ENCODE assay signal across 8 cellular contexts in genomic region chr17:75877752-75878173, GRCh38. TPM values are rescaled to one million over a fixed set of nuclear protein-coding genes. Genes with fewer than 3 reads are reported as not detected.
DNase-seq lines count a peak whose midpoint lies in the region; ATAC-seq and TF ChIP-seq lines count a peak whose summit lies in the region.

No MANE protein-coding gene starts in this region.

- H3K27me3 ChIP-seq in endodermal cell (ENCODE audit: control insufficient read depth, insufficient read depth, low read length, poor library complexity, severe bottlenecking): peaks cover 39% of the 10 kb centered on the region

- H3K4me3 ChIP-seq in endodermal cell (ENCODE audit: low read length) (no peak overlapping the region), mucosa of descending colon (peak overlapping the region; percentile 51)

- H3K4me1 Mint-ChIP-seq in endodermal cell: peaks cover 10% of the 10 kb centered on the region

- no peaks in the 10 kb centered on the region for H3K9me3 Mint-ChIP-seq in endodermal cell

- no peak overlapping the region for H3K27ac ChIP-seq in endodermal cell (ENCODE audit: low read depth, low read length)

- H3K9me3 ChIP-seq in endodermal cell (ENCODE audit: control insufficient read depth, low read length) (no peaks in the 10 kb centered on the region), mucosa of descending colon (no peaks in the 10 kb centered on the region)

- 1 to 2% methylated on average over 30 to 56 of the region's 56 CpGs for WGBS in endodermal cell (ENCODE audit: insufficient coverage in 1 of 2, insufficient read length in 1 of 2), 2 experiments

- peak overlapping the region; percentile 52 for H3K4me3 Mint-ChIP-seq in endodermal cell

- no peaks in the 10 kb centered on the region for H3K36me3 Mint-ChIP-seq in endodermal cell (ENCODE audit: low read depth)

- peak; percentile 51 for ATAC-seq in HG02763 (IDR thresholded peaks at IDR 0.05; ENCODE audit: unreplicated experiment)
- ATAC-seq in mucosa of descending colon: peak; percentile 72
- ATAC-seq in GM19023 (IDR thresholded peaks at IDR 0.05; ENCODE audit: unreplicated experiment): no peak

- no peak overlapping the region for H3K27ac Mint-ChIP-seq in endodermal cell

- H3K4me1 ChIP-seq in endodermal cell (ENCODE audit: control insufficient read depth, insufficient read depth, low read length) (no peaks in the 10 kb centered on the region), mucosa of descending colon (ENCODE audit: low read depth) (peaks cover 37% of the 10 kb centered on the region)

- peaks cover 50% of the 10 kb centered on the region for H3K27me3 Mint-ChIP-seq in endodermal cell (ENCODE audit: insufficient read depth)

- H3K9ac ChIP-seq in endodermal cell (ENCODE audit: extremely low read depth, low read length, poor library complexity, severe bottlenecking): no peak overlapping the region

- no peaks in the 10 kb centered on the region for H3K36me3 ChIP-seq in endodermal cell (ENCODE audit: control insufficient read depth, insufficient read depth, low read length)
- no peaks in the 10 kb centered on the region for H3K36me3 ChIP-seq in mucosa of descending colon (ENCODE audit: low read depth)

- intact Hi-C loops in mucosa of descending colon (cut with DNase I, micrococcal nuclease): no loop called here

- DNase-seq in DMS153 treated with DMSO at 0.1 percent for 48 hours (lab: John Stamatoyannopoulos, UW; ENCODE audit: unreplicated experiment) (peak; percentile 32), NCI-H69 (lab: John Stamatoyannopoulos, UW) (peak; percentile 88), endodermal cell (peak; percentile 95), mucosa of descending colon (peak; percentile 83 to 92 (median 90))
- DNase-seq in activated CD8-positive, alpha-beta memory T cell treated with anti-CD3 and anti-CD28 coated beads, Interleukin-2, amount 50 U/mL, for 48 hours: peak; percentile 85
- DNase-seq in stimulated activated naive CD4-positive, alpha-beta T cell (lab: John Stamatoyannopoulos, UW): peak; percentile 26 to 69 (median 58)

- peak; percentile 73 for TF ChIP-seq CTCF in endodermal cell (conservative IDR thresholded peaks at IDR 0.05)
- TF ChIP-seq CTCF in mucosa of descending colon (IDR thresholded peaks at IDR 0.05): peak; percentile 54

RNA-seq across cellular contexts. Expression of gene TRIM47, which starts 0.6 kb away (rescaled TPM):
- total RNA-seq in endodermal cell (1 to 10 TPM; 1.6 to 2.7 TPM), mucosa of descending colon (10 to 100 TPM; 44.5 to 77.4 (median 53.4) TPM)
- 1.4 TPM for polyA plus RNA-seq in endodermal cell (2013, experiment 1 of 2)
- 0.62 TPM for polyA plus RNA-seq in endodermal cell (2013, experiment 2 of 2)

RNA-seq across cellular contexts. Expression of gene TRIM65, which starts 19.0 kb away (rescaled TPM):
- total RNA-seq in endodermal cell (10 to 100 TPM; 27.4 to 35.3 TPM), mucosa of descending colon (10 to 100 TPM; 13.7 to 23.8 (median 15.4) TPM)
- 21.3 TPM for polyA plus RNA-seq in endodermal cell (2013, experiment 1 of 2)
- polyA plus RNA-seq in endodermal cell (2013, experiment 2 of 2): 20.3 TPM

RNA-seq across cellular contexts. Expression of gene WBP2, which starts 22.6 kb away (rescaled TPM):
- total RNA-seq in endodermal cell: 10 to 100 TPM; 74.3 to 82.7 TPM
- 89.2 TPM for polyA plus RNA-seq in endodermal cell (2013, experiment 1 of 2)
- polyA plus RNA-seq in endodermal cell (2013, experiment 2 of 2): 87.4 TPM
- 100 to 1,000 TPM in 1 of 3 donors, 10 to 100 TPM in 2; 99.1 to 114 (median 99.8) TPM for total RNA-seq in mucosa of descending colon

RNA-seq across cellular contexts. Expression of gene MRPL38, which starts 26.9 kb away (rescaled TPM):
- 100 to 1,000 TPM; 103 to 118 TPM for total RNA-seq in endodermal cell
- polyA plus RNA-seq in endodermal cell (2013, experiment 1 of 2): 67.6 TPM
- polyA plus RNA-seq in endodermal cell (2013, experiment 2 of 2): 60.8 TPM
- total RNA-seq in mucosa of descending colon: 10 to 100 TPM; 87.0 to 98.0 (median 89.4) TPM

RNA-seq across cellular contexts. Expression of gene UNC13D, which starts 33.6 kb away (rescaled TPM):
- 1 to 10 TPM; 6.3 to 6.4 TPM for total RNA-seq in endodermal cell
- 1.1 TPM for polyA plus RNA-seq in endodermal cell (2013, experiment 1 of 2)
- polyA plus RNA-seq in endodermal cell (2013, experiment 2 of 2): 2.6 TPM
- total RNA-seq in mucosa of descending colon: 10 to 100 TPM; 18.4 to 40.2 (median 23.0) TPM

Comparison
In these comparisons a context has a peak if more than half of its experiments do, and no peak if none do; other contexts are left out.
1. DNase-seq: peak in every context shown above with its lines; median percentile 95 in endodermal cell; 90 in mucosa of descending colon; 88 in NCI-H69; 85 in activated CD8-positive, alpha-beta memory T cell treated with anti-CD3 and anti-CD28 coated beads, Interleukin-2, amount 50 U/mL, for 48 hours; 58 in stimulated activated naive CD4-positive, alpha-beta T cell; 32 in DMS153 treated with DMSO at 0.1 percent for 48 hours.
2. RNA of gene TRIM47, which starts 0.6 kb away (total RNA-seq): 44.5 to 77.4 TPM in mucosa of descending colon; 1.6 to 2.7 TPM in endodermal cell; every median in the first group is over 10 times any median in the second.